11 cellular contexts compared by ENCODE assay signal in the genomic region with DNA sequence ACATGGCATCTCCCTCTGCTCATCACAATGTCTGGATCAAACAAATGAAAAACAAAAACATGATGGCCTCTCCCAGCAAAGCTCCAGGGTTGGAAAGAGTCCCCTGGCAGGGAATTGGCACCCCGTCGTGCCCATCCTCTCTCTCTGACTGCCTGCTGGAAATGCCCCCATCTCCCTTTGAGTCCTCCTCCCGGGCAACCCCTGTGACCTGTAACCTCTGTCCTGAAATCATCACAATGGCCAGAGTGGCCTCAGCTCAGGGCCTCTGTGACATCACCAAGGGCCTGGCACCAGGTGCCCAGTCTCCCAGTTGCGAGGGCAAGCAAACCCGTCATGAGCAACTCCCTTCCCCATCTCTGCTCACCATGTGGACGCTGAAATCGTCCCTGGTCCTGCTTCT. TPM values are rescaled to one million over a fixed set of nuclear protein-coding genes. Genes with fewer than 3 reads are reported as not detected.
"Had no signal": no experiment of that assay in that cellular context is flagged by ENCODE, and none has a peak within 500 bp of the region (broad histone marks: within the 10 kb centered on the region; RNA-seq: fewer than 3 reads in every experiment).

A gene with protein sequence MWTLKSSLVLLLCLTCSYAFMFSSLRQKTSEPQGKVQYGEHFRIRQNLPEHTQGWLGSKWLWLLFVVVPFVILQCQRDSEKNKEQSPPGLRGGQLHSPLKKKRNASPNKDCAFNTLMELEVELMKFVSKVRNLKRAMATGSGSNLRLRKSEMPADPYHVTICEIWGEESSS (plus strand): TSS at position 301 of the 400 bp plus-strand sequence. CDS start 65 bp downstream, at position 366.

RNA-seq across cellular contexts. Expression of the gene that starts here (rescaled TPM):
- total RNA-seq: cerebellum, endodermal cell, esophagus mucosa, esophagus squamous epithelium, gastrocnemius medialis, glomerular endothelial cell, heart right ventricle, kidney epithelial cell, left cardiac atrium, left ventricle myocardium superior, lung microvascular endothelial cell had no signal
